Comparison of ENCODE assay signal across 9 cellular contexts in the genomic region with DNA sequence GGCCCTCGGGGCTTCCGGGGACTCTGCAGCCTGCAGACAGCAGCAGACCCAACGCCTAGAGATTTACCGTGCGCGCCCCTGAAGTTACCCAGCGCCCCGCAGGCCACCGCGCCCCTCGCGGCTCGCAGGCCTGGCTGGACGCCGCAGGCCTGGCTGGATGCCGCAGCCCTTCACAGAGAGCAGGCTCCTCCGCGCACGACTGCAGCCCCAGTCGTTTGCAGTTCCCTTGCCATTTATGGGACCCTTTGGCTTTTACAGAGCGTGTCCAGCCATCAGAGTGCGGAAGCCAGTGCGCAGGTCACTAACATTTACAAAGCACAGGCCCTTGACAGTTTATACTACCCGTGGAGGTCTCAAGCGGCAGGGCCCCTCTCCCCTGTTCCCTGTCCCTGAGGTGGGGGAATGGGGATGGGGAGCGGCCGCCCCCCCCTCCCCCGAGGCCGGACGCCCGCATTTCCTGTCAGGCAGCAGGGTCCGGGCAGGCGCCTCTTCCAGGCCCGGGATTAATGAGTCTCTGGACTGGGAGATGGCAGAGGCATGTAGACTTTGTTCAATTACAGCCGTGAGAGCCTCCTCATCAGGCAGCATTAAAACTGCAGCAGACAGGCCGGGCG. TPM values are rescaled to one million over a fixed set of nuclear protein-coding genes. Genes with fewer than 3 reads are reported as not detected.
DNase-seq lines count a peak whose midpoint lies in the region; ATAC-seq and TF ChIP-seq lines count a peak whose summit lies in the region.
"Not testable (repeated sequence)": the region's sequence is repeated elsewhere in the genome, so short reads cannot be mapped to it uniquely, and the experiment has no call there.
"Had no signal": no experiment of that assay in that cellular context is flagged by ENCODE, and none has a peak within 500 bp of the region (broad histone marks: within the 10 kb centered on the region; RNA-seq: fewer than 3 reads in every experiment).

No MANE protein-coding gene starts in this region.

- not testable (repeated sequence) for TF ChIP-seq POLR2A in esophagus squamous epithelium (IDR thresholded peaks at IDR 0.05)

- H3K4me3 ChIP-seq in SK-N-MC (peak overlapping the region; percentile 28; the same call in 1 of the 2 replicates), esophagus squamous epithelium (peak overlapping the region in 2 of 4 donors; percentile 27 to 52), thoracic aorta (peak overlapping the region; percentile 56)

- DNase-seq in SK-N-MC (ENCODE audit: low read depth, low spot score); esophagus squamous epithelium (lab: John Stamatoyannopoulos, UW); left lobe of liver (ENCODE audit: low spot score); omental fat pad (ENCODE audit: low spot score); thoracic aorta (ENCODE audit: low spot score): not testable (repeated sequence)
- peak; percentile 57 for DNase-seq in astrocyte of the hippocampus (ENCODE audit: low read depth, low spot score)

- not testable (repeated sequence) for H3K27me3 ChIP-seq in esophagus squamous epithelium; thoracic aorta (replicated peaks; ENCODE audit: insufficient read depth)

- H3K9ac ChIP-seq in ES-I3 (ENCODE audit: low read depth, low read length), result peak overlapping the region; percentile 44; the same call in 1 of the 2 replicates
- H3K9ac ChIP-seq in SK-N-MC (ENCODE audit: insufficient read length), result not testable (repeated sequence)

- not testable (repeated sequence) for TF ChIP-seq CTCF in esophagus squamous epithelium (IDR thresholded peaks at IDR 0.05); omental fat pad (IDR thresholded peaks at IDR 0.05); thoracic aorta (IDR thresholded peaks at IDR 0.05)

- WGBS in esophagus squamous epithelium, 2 donors, result 0% methylated on average over 14 of the region's 37 CpGs; no CpG with 5 or more reads in 1 of the 2 donors

- not testable (repeated sequence) for H3K27ac ChIP-seq in SK-N-MC
- H3K27ac ChIP-seq in esophagus squamous epithelium (peak overlapping the region in 3 of 4 donors; percentile 14 to 62 (median 50)), thoracic aorta (peak overlapping the region in 1 of 2 donors; percentile 59)

- H3K36me3 ChIP-seq in ES-I3 (ENCODE audit: insufficient read depth, low read length); SK-N-MC (ENCODE audit: insufficient read depth, low read length): not testable (repeated sequence)
- H3K36me3 ChIP-seq in esophagus squamous epithelium (peaks cover 4 to 35% (median 5%) of the 10 kb centered on the region in 3 donors), thoracic aorta (peaks cover 26% of the 10 kb centered on the region)

- H3K4me1 ChIP-seq in ES-I3 (ENCODE audit: insufficient read depth, low read length); esophagus squamous epithelium; thoracic aorta (ENCODE audit: control insufficient read depth in 1 of 2, low read depth in 2 of 2): not testable (repeated sequence)

- intact Hi-C loops in esophagus squamous epithelium (cut with DNase I), result not testable (repeated sequence)

- not testable (repeated sequence) for H3K9me3 ChIP-seq in ES-I3 (ENCODE audit: control insufficient read depth, insufficient read depth, low read length); SK-N-MC (ENCODE audit: low read depth, low read length); esophagus squamous epithelium; thoracic aorta

- peak; percentile 19 for ATAC-seq in HG02852 (IDR thresholded peaks at IDR 0.05; ENCODE audit: unreplicated experiment)
- peak; percentile 25 for ATAC-seq in left lobe of liver
- ATAC-seq in omental fat pad (ENCODE audit: low FRiP score), result peak; percentile 17
- ATAC-seq in thoracic aorta (ENCODE audit: insufficient number of reproducible peaks, low FRiP score, low read depth), result not testable (repeated sequence)

RNA-seq across cellular contexts. Expression of a gene that starts 32.5 kb away (rescaled TPM):
- total RNA-seq in esophagus squamous epithelium (10 to 100 TPM; 24.1 to 53.6 (median 38.4) TPM), left lobe of liver (71.5 TPM), omental fat pad (100 to 1,000 TPM in 1 of 4 donors, 10 to 100 TPM in 3; 36.8 to 170 (median 58.5) TPM), thoracic aorta (10 to 100 TPM; 66.6 to 81.1 TPM)

RNA-seq across cellular contexts. Expression of a gene that starts 59.2 kb away (rescaled TPM):
- total RNA-seq in esophagus squamous epithelium (under 1 TPM in 3 of 4 donors, not detected in 1; 0.09 to 0.73 (median 0.38) TPM), left lobe of liver (1.7 TPM), omental fat pad (1 to 10 TPM; 1.5 to 3.2 (median 2.5) TPM), thoracic aorta (1 to 10 TPM in 1 of 2 donors, under 1 TPM in 1; 0.81 to 1.2 TPM)
- total RNA-seq: T-helper 1 cell treated with Interleukin-12 subunit alpha and Interleukin-12 subunit beta and Interleukin-4 antibody, amounts not matched to agents 30 ng/mL and 1 ng/mL, for 36 hours had no signal
